In the genomic region with DNA sequence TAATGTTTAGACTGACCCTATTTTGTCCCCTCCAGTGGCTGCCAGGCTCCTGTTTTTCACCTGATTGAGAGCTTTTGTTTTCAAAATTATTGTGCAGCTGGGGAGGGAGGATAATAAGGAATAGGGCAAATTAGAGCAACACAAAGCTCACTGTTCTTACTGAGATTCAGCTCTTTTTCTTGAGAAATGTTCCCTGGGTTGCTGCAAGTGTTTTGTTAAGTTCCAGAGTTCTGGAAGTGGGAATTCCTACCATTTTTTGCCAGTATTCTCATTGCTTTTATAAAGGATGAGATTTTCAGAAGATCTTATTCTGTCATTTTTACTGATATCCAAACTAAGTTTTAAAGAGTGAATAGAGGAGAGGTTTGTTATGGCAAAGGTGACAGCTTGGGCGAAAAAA, we compare ENCODE assay signal across 23 cellular contexts.
"Had no signal": no experiment of that assay in that cellular context is flagged by ENCODE, and none has a peak within 500 bp of the region (broad histone marks: within the 10 kb centered on the region; RNA-seq: fewer than 3 reads in every experiment).

No MANE protein-coding gene starts in this region.

- H3K4me3 ChIP-seq: colonic mucosa, esophagus squamous epithelium, gastrocnemius medialis, hepatocyte, left lung, prostate gland, right atrium auricular region, spleen, thoracic aorta, transverse colon, upper lobe of right lung, uterus had no signal

- H3K4me3 Mint-ChIP-seq: dendritic cell treated with granulocyte-macrophage colony-stimulating factor and Interleukin-4, amounts not matched to agents 40 ng/mL and 50 ng/mL, for 4 days; natural killer cell; stimulated activated memory B cell treated with anti-CD40 and anti-IgM and Interleukin-4, amounts not matched to agents 10 μg/mL and 1 μg/mL and 100 μg/mL, for 72 hours; stimulated activated naive CD8-positive, alpha-beta T cell treated with anti-CD3 and anti-CD28 coated beads, Interleukin-15, Interleukin-2, amounts not matched to agents 100 ng/mL and 50 ng/mL, for 24 hours had no signal

- H3K27ac Mint-ChIP-seq: dendritic cell treated with granulocyte-macrophage colony-stimulating factor and Interleukin-4, amounts not matched to agents 40 ng/mL and 50 ng/mL, for 4 days; natural killer cell; stimulated activated memory B cell treated with anti-CD40 and anti-IgM and Interleukin-4, amounts not matched to agents 10 μg/mL and 1 μg/mL and 100 μg/mL, for 72 hours; stimulated activated naive CD8-positive, alpha-beta T cell treated with anti-CD3 and anti-CD28 coated beads, Interleukin-15, Interleukin-2, amounts not matched to agents 100 ng/mL and 50 ng/mL, for 24 hours had no signal

- H3K4me1 ChIP-seq: colonic mucosa, esophagus squamous epithelium, gastrocnemius medialis, left lung, prostate gland, right atrium auricular region, spleen, transverse colon, upper lobe of right lung, uterus had no signal

- DNase-seq: central memory CD4-positive, alpha-beta T cell; colonic mucosa; effector memory CD4-positive, alpha-beta T cell; erythroblast; esophagus squamous epithelium; gastrocnemius medialis; head of caudate nucleus; kidney; left lung; natural killer cell; spleen; stimulated activated CD4-positive, alpha-beta T cell treated with anti-CD3 and anti-CD28 coated beads, Interleukin-4, amount 100 ng/mL, for 4 hours; transverse colon; upper lobe of right lung; uterus had no signal

- ATAC-seq: gastrocnemius medialis; left lung; natural killer cell; sciatic nerve; stimulated activated memory B cell treated with anti-CD40 and anti-IgM and Interleukin-4, amounts not matched to agents 10 μg/mL and 1 μg/mL and 100 μg/mL, for 72 hours; upper lobe of right lung had no signal

- H3K36me3 Mint-ChIP-seq: natural killer cell; stimulated activated memory B cell treated with anti-CD40 and anti-IgM and Interleukin-4, amounts not matched to agents 10 μg/mL and 1 μg/mL and 100 μg/mL, for 72 hours had no signal

- H3K36me3 ChIP-seq: colonic mucosa, esophagus squamous epithelium, gastrocnemius medialis, left lung, prostate gland, right atrium auricular region, spleen, thoracic aorta, transverse colon, upper lobe of right lung, uterus had no signal

- H3K27me3 ChIP-seq: colonic mucosa, esophagus squamous epithelium, gastrocnemius medialis, hepatocyte, left lung, right atrium auricular region, transverse colon, upper lobe of right lung, uterus had no signal

- H3K79me2 ChIP-seq: hepatocyte had no signal

- H3K4me2 ChIP-seq: hepatocyte had no signal

- H2AFZ ChIP-seq: hepatocyte had no signal

- H3K9me3 Mint-ChIP-seq: dendritic cell treated with granulocyte-macrophage colony-stimulating factor and Interleukin-4, amounts not matched to agents 40 ng/mL and 50 ng/mL, for 4 days; natural killer cell; stimulated activated memory B cell treated with anti-CD40 and anti-IgM and Interleukin-4, amounts not matched to agents 10 μg/mL and 1 μg/mL and 100 μg/mL, for 72 hours; stimulated activated naive CD8-positive, alpha-beta T cell treated with anti-CD3 and anti-CD28 coated beads, Interleukin-15, Interleukin-2, amounts not matched to agents 100 ng/mL and 50 ng/mL, for 24 hours had no signal

- H3K9me3 ChIP-seq: colonic mucosa, esophagus squamous epithelium, gastrocnemius medialis, left lung, prostate gland, right atrium auricular region, spleen, thoracic aorta, transverse colon, upper lobe of right lung, uterus had no signal

- H3K27ac ChIP-seq: colonic mucosa, esophagus squamous epithelium, gastrocnemius medialis, hepatocyte, left lung, prostate gland, right atrium auricular region, spleen, thoracic aorta, transverse colon, upper lobe of right lung, uterus had no signal

- H3K4me1 Mint-ChIP-seq: natural killer cell; stimulated activated memory B cell treated with anti-CD40 and anti-IgM and Interleukin-4, amounts not matched to agents 10 μg/mL and 1 μg/mL and 100 μg/mL, for 72 hours had no signal
